In genomic region chr1:35691571-35692220, GRCh38 we compare ENCODE assay signal across 16 cellular contexts. TPM values are rescaled to one million over a fixed set of nuclear protein-coding genes. Genes with fewer than 3 reads are reported as not detected.
DNase-seq lines count a peak whose midpoint lies in the region; ATAC-seq and TF ChIP-seq lines count a peak whose summit lies in the region.
"Had no signal": no experiment of that assay in that cellular context is flagged by ENCODE, and none has a peak within 500 bp of the region (broad histone marks: within the 10 kb centered on the region; RNA-seq: fewer than 3 reads in every experiment).

No MANE protein-coding gene starts in this region.

- H3K9me3 ChIP-seq in SJCRH30 (replicated peaks) (no peaks in the 10 kb centered on the region), thyroid gland (no peaks in the 10 kb centered on the region), upper lobe of left lung (no peaks in the 10 kb centered on the region)

- 39 to 42% methylated on average over 8 of the region's 8 CpGs for WGBS in thyroid gland, 2 donors
- WGBS in upper lobe of left lung, 2 donors = 67 to 68% methylated on average over 8 of the region's 8 CpGs

- ATAC-seq in HG02840 (IDR thresholded peaks at IDR 0.05; ENCODE audit: low FRiP score, unreplicated experiment) (no peak), HG03342 (IDR thresholded peaks at IDR 0.05; ENCODE audit: unreplicated experiment) (no peak), upper lobe of left lung (ENCODE audit: low FRiP score in 2 of 2) (no peak)
- ATAC-seq: GM12878 had no signal

- intact Hi-C loops in thyroid gland (cut with DNase I) = no loop called here

- H3K4me1 ChIP-seq in SJCRH30 (peaks cover 30% of the 10 kb centered on the region), thyroid gland (peaks cover 0 to 12% of the 10 kb centered on the region in 2 donors), upper lobe of left lung (no peaks in the 10 kb centered on the region)

- H3K4me3 ChIP-seq in SJCRH30 = no peak overlapping the region
- H3K4me3 ChIP-seq in thyroid gland (replicated peaks in 1 of 3) = no peak overlapping the region
- H3K4me3 ChIP-seq in upper lobe of left lung = no peak overlapping the region
- H3K4me3 ChIP-seq: GM12878, GM23248 had no signal

- TF ChIP-seq POLR2A in thyroid gland (IDR thresholded peaks at IDR 0.05) = no peak
- TF ChIP-seq POLR2A in upper lobe of left lung (IDR thresholded peaks at IDR 0.05) = no peak

- H3K27ac ChIP-seq in SJCRH30 = no peak overlapping the region
- no peak overlapping the region for H3K27ac ChIP-seq in thyroid gland
- H3K27ac ChIP-seq in upper lobe of left lung = no peak overlapping the region
- H3K27ac ChIP-seq: GM23248 had no signal

- TF ChIP-seq CTCF in thyroid gland (IDR thresholded peaks at IDR 0.05) (no peak), upper lobe of left lung (IDR thresholded peaks at IDR 0.05) (no peak)

- DNase-seq in NCI-H748 (lab: John Stamatoyannopoulos, UW; ENCODE audit: unreplicated experiment) (peak; percentile 20), NCI-H748 treated with DMSO at 0.1 percent for 48 hours (lab: John Stamatoyannopoulos, UW) (no peak), NCI-H1092 treated with DMSO at 0.1 percent for 48 hours (lab: John Stamatoyannopoulos, UW) (peak; percentile 26), SJCRH30 (peak; percentile 45 to 59), thyroid gland (peak; percentile 77 to 84), upper lobe of left lung (no peak)
- DNase-seq: AML-193, GDM1, GM23248, KBM-7, NCI-H1694, NCI-H2171 treated with DMSO at 0.1 percent for 48 hours, RPMI8226 had no signal

- H3K27me3 ChIP-seq in SJCRH30 = no peaks in the 10 kb centered on the region
- H3K27me3 ChIP-seq in thyroid gland = no peaks in the 10 kb centered on the region
- no peaks in the 10 kb centered on the region for H3K27me3 ChIP-seq in upper lobe of left lung

- no peak for TF ChIP-seq EP300 in upper lobe of left lung (IDR thresholded peaks at IDR 0.05)

- H3K36me3 ChIP-seq in SJCRH30 (no peaks in the 10 kb centered on the region), thyroid gland (no peaks in the 10 kb centered on the region), upper lobe of left lung (no peaks in the 10 kb centered on the region)

RNA-seq across cellular contexts. Expression of gene C1orf216, which starts 27.0 kb away (rescaled TPM):
- total RNA-seq in SJCRH30 (2014; rRNA removed; shearing (Covaris generic)) = 9.7 and 12.5 TPM in 2 replicates
- total RNA-seq in thyroid gland (1 to 10 TPM; 8.0 to 9.9 (median 8.4) TPM), upper lobe of left lung (10 to 100 TPM in 4 of 6 donors, 1 to 10 TPM in 2; 5.2 to 19.5 (median 14.3) TPM)

RNA-seq across cellular contexts. Expression of gene PSMB2, which starts 50.4 kb away (rescaled TPM):
- 139 and 150 TPM in 2 replicates for total RNA-seq in SJCRH30 (2014; rRNA removed; shearing (Covaris generic))
- total RNA-seq in thyroid gland = 10 to 100 TPM; 37.9 to 50.2 (median 43.1) TPM
- 10 to 100 TPM; 17.8 to 45.6 (median 38.7) TPM for total RNA-seq in upper lobe of left lung

Comparison
In these comparisons a context has a peak if more than half of its experiments do, and no peak if none do; other contexts are left out.
1. DNase-seq: peak in NCI-H748 (single experiment), NCI-H1092 treated with DMSO at 0.1 percent for 48 hours (single experiment), SJCRH30 (2 of 2) and thyroid gland (2 of 2); none in NCI-H748 treated with DMSO at 0.1 percent for 48 hours (single experiment) and upper lobe of left lung (0 of 2).